11 cellular contexts compared by ENCODE assay signal in genomic region chr18:44887227-44887631, GRCh38.
DNase-seq lines count a peak whose midpoint lies in the region; ATAC-seq and TF ChIP-seq lines count a peak whose summit lies in the region.
"Had no signal": no experiment of that assay in that cellular context is flagged by ENCODE, and none has a peak within 500 bp of the region (broad histone marks: within the 10 kb centered on the region; RNA-seq: fewer than 3 reads in every experiment).

No MANE protein-coding gene starts in this region.

- intact Hi-C loops in heart left ventricle (cut with DNase I), result loop anchor here in 2 of 10 donors (10.0 kb wide), 2 partner anchors 92 to 562 kb away; no protein-coding TSS in a partner anchor

- ATAC-seq in HG02970 (IDR thresholded peaks at IDR 0.05; ENCODE audit: low FRiP score, unreplicated experiment) (peak; percentile 66), T-helper 17 cell (peak; percentile 53), heart left ventricle (peak; percentile 92 to 96 (median 94))

- no peaks in the 10 kb centered on the region for H3K27me3 Mint-ChIP-seq in activated naive CD4-positive, alpha-beta T cell treated with anti-CD3 and anti-CD28 coated beads, Interleukin-2, amount 10 ng/mL, durations not matched to agents 7 days and 5 days
- H3K27me3 Mint-ChIP-seq in T-helper 17 cell, result peaks cover 5% of the 10 kb centered on the region

- TF ChIP-seq CTCF in heart left ventricle (IDR thresholded peaks at IDR 0.05), result peak in 2 of 12 donors; percentile 7 to 12

- H3K4me1 ChIP-seq in heart left ventricle, result peaks cover 0 to 44% (median 15%) of the 10 kb centered on the region in 12 donors

- H3K9me3 ChIP-seq in T-helper 17 cell (ENCODE audit: control insufficient read depth, low read length, poor library complexity, severe bottlenecking), result no peaks in the 10 kb centered on the region
- peaks cover 0 to 17% (median 5%) of the 10 kb centered on the region in 12 donors for H3K9me3 ChIP-seq in heart left ventricle

- no peak overlapping the region for H3K4me3 ChIP-seq in heart left ventricle
- H3K4me3 ChIP-seq: thoracic aorta had no signal

- H3K27ac ChIP-seq in heart left ventricle, result peak overlapping the region in 1 of 12 donors; percentile 11
- H3K27ac ChIP-seq: thoracic aorta had no signal

- H3K36me3 Mint-ChIP-seq in activated naive CD4-positive, alpha-beta T cell treated with anti-CD3 and anti-CD28 coated beads, Interleukin-2, amount 10 ng/mL, durations not matched to agents 7 days and 5 days, result no peaks in the 10 kb centered on the region
- H3K36me3 Mint-ChIP-seq in T-helper 17 cell (ENCODE audit: low read depth), result no peaks in the 10 kb centered on the region

- H3K9me3 Mint-ChIP-seq in activated naive CD4-positive, alpha-beta T cell treated with anti-CD3 and anti-CD28 coated beads, Interleukin-2, amount 10 ng/mL, durations not matched to agents 7 days and 5 days, result no peaks in the 10 kb centered on the region

- no peak overlapping the region for H3K27ac Mint-ChIP-seq in activated naive CD4-positive, alpha-beta T cell treated with anti-CD3 and anti-CD28 coated beads, Interleukin-2, amount 10 ng/mL, durations not matched to agents 7 days and 5 days
- H3K27ac Mint-ChIP-seq in T-helper 17 cell, result peak overlapping the region; percentile 10
- H3K27ac Mint-ChIP-seq: activated naive CD8-positive, alpha-beta T cell treated with anti-CD3 and anti-CD28 coated beads, Interleukin-2, amount 10 ng/mL, durations not matched to agents 7 days and 5 days had no signal

- CTCF ChIA-PET in activated naive CD4-positive, alpha-beta T cell treated with anti-CD3 and anti-CD28 coated beads, Interleukin-2, amount 10 ng/mL, durations not matched to agents 7 days and 5 days (lab: Charles Lee), result no interaction called here

- no peaks in the 10 kb centered on the region for H3K4me1 Mint-ChIP-seq in activated naive CD4-positive, alpha-beta T cell treated with anti-CD3 and anti-CD28 coated beads, Interleukin-2, amount 10 ng/mL, durations not matched to agents 7 days and 5 days
- H3K4me1 Mint-ChIP-seq in T-helper 17 cell, result no peaks in the 10 kb centered on the region

- H3K27me3 ChIP-seq in heart left ventricle, result peaks cover 0 to 3% (median 0%) of the 10 kb centered on the region in 9 donors

- no peaks in the 10 kb centered on the region for H3K36me3 ChIP-seq in heart left ventricle
- H3K36me3 ChIP-seq: thoracic aorta had no signal

- peak; percentile 57 for DNase-seq in activated naive CD4-positive, alpha-beta T cell treated with Interleukin-2 at 50 U/mL for 16 hours
- no peak for DNase-seq in activated naive CD4-positive, alpha-beta T cell treated with anti-CD3 and anti-CD28 coated beads, Interleukin-2, amount 10 ng/mL, durations not matched to agents 7 days and 5 days
- DNase-seq in T-helper 17 cell (no peak), heart left ventricle (peak in 2 of 5 donors; percentile 34 to 41), medulla oblongata (ENCODE audit: extremely low spot score) (no peak), hypothalamus (lab: John Stamatoyannopoulos, UW) (no peak)
- peak; percentile 22 for DNase-seq in stimulated activated CD8-positive, alpha-beta memory T cell treated with anti-CD3 and anti-CD28 coated beads, Interleukin-4, amount 100 ng/mL, for 24 hours (ENCODE audit: low read depth)
- DNase-seq: activated naive CD8-positive, alpha-beta T cell treated with anti-CD3 and anti-CD28 coated beads, Interleukin-2, amount 10 ng/mL, durations not matched to agents 7 days and 5 days; DND-41 had no signal

- no peak overlapping the region for H3K4me3 Mint-ChIP-seq in activated naive CD4-positive, alpha-beta T cell treated with anti-CD3 and anti-CD28 coated beads, Interleukin-2, amount 10 ng/mL, durations not matched to agents 7 days and 5 days
- no peak overlapping the region for H3K4me3 Mint-ChIP-seq in T-helper 17 cell
- H3K4me3 Mint-ChIP-seq: activated naive CD8-positive, alpha-beta T cell treated with anti-CD3 and anti-CD28 coated beads, Interleukin-2, amount 10 ng/mL, durations not matched to agents 7 days and 5 days had no signal

- TF ChIP-seq POLR2A in heart left ventricle (IDR thresholded peaks at IDR 0.05), result no peak

Comparison
In these comparisons a context has a peak if more than half of its experiments do, and no peak if none do; other contexts are left out.
1. DNase-seq: peak in activated naive CD4-positive, alpha-beta T cell treated with Interleukin-2 at 50 U/mL for 16 hours (single experiment) and stimulated activated CD8-positive, alpha-beta memory T cell treated with anti-CD3 and anti-CD28 coated beads, Interleukin-4, amount 100 ng/mL, for 24 hours (single experiment); none in activated naive CD4-positive, alpha-beta T cell treated with anti-CD3 and anti-CD28 coated beads, Interleukin-2, amount 10 ng/mL, durations not matched to agents 7 days and 5 days (single experiment), T-helper 17 cell (0 of 3), medulla oblongata (single experiment) and hypothalamus (0 of 51).
2. Peak in every context shown above with its lines, with median percentiles within 50 percentile points of each other: ATAC-seq.